ENCODE assay signal across 8 cellular contexts in the genomic region with DNA sequence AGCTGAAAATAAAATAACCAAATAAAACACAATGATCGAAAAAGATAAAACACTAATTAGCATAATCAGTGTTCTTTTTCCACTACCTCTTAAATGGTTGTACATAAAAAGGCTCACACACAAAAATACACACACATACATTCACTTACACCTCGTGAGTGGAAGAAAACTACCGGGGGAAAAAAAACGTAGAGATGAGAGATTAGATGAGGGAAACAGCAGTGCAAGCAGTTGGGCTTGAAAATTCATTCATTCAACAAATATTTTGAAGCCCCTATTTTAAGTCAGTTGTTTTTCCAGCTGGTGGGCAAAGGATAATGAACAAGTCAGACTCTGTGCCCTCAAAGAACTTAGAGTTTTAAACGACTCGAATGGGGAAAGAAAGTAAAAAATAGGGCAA. TPM values are rescaled to one million over a fixed set of nuclear protein-coding genes. Genes with fewer than 3 reads are reported as not detected.
DNase-seq lines count a peak whose midpoint lies in the region; ATAC-seq and TF ChIP-seq lines count a peak whose summit lies in the region.

No MANE protein-coding gene starts in this region.

- peaks cover 68% of the 10 kb centered on the region for H3K79me2 ChIP-seq in OCI-LY7 (ENCODE audit: insufficient read depth, low read depth, low read length)

- H3K9me2 ChIP-seq in OCI-LY7 (ENCODE audit: insufficient read depth, low read length), result no peaks in the 10 kb centered on the region

- peaks cover 26% of the 10 kb centered on the region for H3K4me1 Mint-ChIP-seq in activated T-helper 1 cell treated with anti-CD3 and anti-CD28 coated beads, Interleukin-12 subunit alpha, Interleukin-12 subunit beta, Interleukin-2, Interleukin-4 antibody, amounts not matched to agents 30 ng/mL and 10 ng/mL and 1 ng/mL, durations not matched to agents 14 hours and 24 hours and 36 hours (ENCODE audit: low read depth)

- no peak for TF ChIP-seq POLR2A in gastrocnemius medialis (IDR thresholded peaks at IDR 0.05)

- in situ Hi-C loops in gastrocnemius medialis (cut with MboI; ENCODE audit: low sequenced_read_pairs in 4 of 4), result no loop called here

- H3K27ac ChIP-seq in OCI-LY7 (ENCODE audit: low read depth, low read length, poor library complexity, severe bottlenecking) (no peak overlapping the region), gastrocnemius medialis (peak overlapping the region; percentile 89 to 97 (median 96))

- BruUV-seq in OCI-LY7 (replicated peaks; lab: Mats Ljungman, UMichigan), result no TSS peak

- no peak overlapping the region for H3K4me3 Mint-ChIP-seq in activated T-helper 1 cell treated with anti-CD3 and anti-CD28 coated beads, Interleukin-12 subunit alpha, Interleukin-12 subunit beta, Interleukin-2, Interleukin-4 antibody, amounts not matched to agents 30 ng/mL and 10 ng/mL and 1 ng/mL, durations not matched to agents 14 hours and 24 hours and 36 hours

- peaks cover 12% of the 10 kb centered on the region; the same call in 1 of the 2 replicates for H4K20me1 ChIP-seq in OCI-LY7 (ENCODE audit: insufficient read depth, low read length)

- H3K36me3 ChIP-seq in OCI-LY7 (ENCODE audit: insufficient read depth, low read length), result peaks cover 11% of the 10 kb centered on the region
- H3K36me3 ChIP-seq in gastrocnemius medialis, result no peaks in the 10 kb centered on the region

- peak overlapping the region; percentile 92 for H3K4me2 ChIP-seq in OCI-LY7 (ENCODE audit: low read length)

- ATAC-seq in gastrocnemius medialis, result no peak

- no peak for TF ChIP-seq CTCF in OCI-LY7 (conservative IDR thresholded peaks at IDR 0.05; ENCODE audit: low read length)
- TF ChIP-seq CTCF in fibroblast of pulmonary artery (IDR thresholded peaks at IDR 0.05; ENCODE audit: low read length, missing control alignments), result no peak
- no peak for TF ChIP-seq CTCF in gastrocnemius medialis (IDR thresholded peaks at IDR 0.05 in 4 of 5, conservative IDR thresholded peaks at IDR 0.05 in 1 of 5)

- H3K4me3 ChIP-seq in GM08714 (ENCODE audit: low read length), result peak overlapping the region; percentile 90
- H3K4me3 ChIP-seq in OCI-LY7 (ENCODE audit: low read depth, low read length, poor library complexity, severe bottlenecking), result peak overlapping the region; percentile 92
- H3K4me3 ChIP-seq in fibroblast of pulmonary artery (replicated peaks; ENCODE audit: low read depth, low read length), result peak overlapping the region; percentile 73
- H3K4me3 ChIP-seq in gastrocnemius medialis, result peak overlapping the region; percentile 89 to 94 (median 91)

- peaks cover 6% of the 10 kb centered on the region for H3K36me3 Mint-ChIP-seq in activated T-helper 1 cell treated with anti-CD3 and anti-CD28 coated beads, Interleukin-12 subunit alpha, Interleukin-12 subunit beta, Interleukin-2, Interleukin-4 antibody, amounts not matched to agents 30 ng/mL and 10 ng/mL and 1 ng/mL, durations not matched to agents 14 hours and 24 hours and 36 hours (ENCODE audit: low read depth)

- no peak overlapping the region for H2AFZ ChIP-seq in OCI-LY7 (ENCODE audit: low read length)

- POLR2A ChIA-PET in OCI-LY7 (lab: Charles Lee), result interaction anchor here (0.6 to 1.3 kb wide), 7 partner anchors 18 to 1557 kb away, joined by 3 to 5 read pairs (median 4); no protein-coding TSS in a partner anchor

- CTCF ChIA-PET in OCI-LY7 (lab: Charles Lee; ENCODE audit: unreplicated experiment), result no interaction called here

- H3K4me1 ChIP-seq in OCI-LY7 (ENCODE audit: insufficient read depth, low read length, poor library complexity, severe bottlenecking) (peaks cover 24% of the 10 kb centered on the region), gastrocnemius medialis (peaks cover 30 to 41% of the 10 kb centered on the region in 2 donors)

- no peaks in the 10 kb centered on the region for H3K9me3 Mint-ChIP-seq in activated T-helper 1 cell treated with anti-CD3 and anti-CD28 coated beads, Interleukin-12 subunit alpha, Interleukin-12 subunit beta, Interleukin-2, Interleukin-4 antibody, amounts not matched to agents 30 ng/mL and 10 ng/mL and 1 ng/mL, durations not matched to agents 14 hours and 24 hours and 36 hours

- H3K9me3 ChIP-seq in OCI-LY7 (ENCODE audit: low read length) (no peaks in the 10 kb centered on the region), gastrocnemius medialis (no peaks in the 10 kb centered on the region)

- DNase-seq in OCI-LY7 (ENCODE audit: low spot score), result no peak
- no peak for DNase-seq in fibroblast of pulmonary artery (ENCODE audit: low read depth)
- no peak for DNase-seq in gastrocnemius medialis
- DNase-seq in globus pallidus (ENCODE audit: low spot score), result no peak
- no peak for DNase-seq in stimulated activated CD4-positive, alpha-beta T cell treated with anti-CD3 and anti-CD28 coated beads, Interleukin-1b, Interleukin-23, amount 100 ng/mL, for 48 hours
- DNase-seq in RPMI8226, result no peak
- no peak for DNase-seq in activated T-helper 1 cell treated with anti-CD3 and anti-CD28 coated beads, Interleukin-12 subunit alpha, Interleukin-12 subunit beta, Interleukin-2, Interleukin-4 antibody, amounts not matched to agents 30 ng/mL and 10 ng/mL and 1 ng/mL, durations not matched to agents 14 hours and 24 hours and 36 hours (ENCODE audit: low spot score)

- intact Hi-C loops in OCI-LY7 (cut with micrococcal nuclease; ENCODE audit: unreplicated experiment), result loop anchor here (5.0 to 10.0 kb wide), 4 partner anchors 600 to 1620 kb away; a partner anchor contains a TSS
- intact Hi-C loops in gastrocnemius medialis (cut with DNase I; ENCODE audit: low total_unique reads), result loop anchor here (5.0 kb wide), 1 partner anchor 1407 kb away; a partner anchor contains a TSS
- intact Hi-C loops in activated T-helper 1 cell treated with anti-CD3 and anti-CD28 coated beads, Interleukin-12 subunit alpha, Interleukin-12 subunit beta, Interleukin-2, Interleukin-4 antibody, amounts not matched to agents 30 ng/mL and 10 ng/mL and 1 ng/mL, durations not matched to agents 14 hours and 24 hours and 36 hours (cut with micrococcal nuclease), result loop anchor here (2.0 to 10.0 kb wide), 5 partner anchors 14 to 1620 kb away; a partner anchor contains a TSS

- no peak overlapping the region for H3K27ac Mint-ChIP-seq in activated T-helper 1 cell treated with anti-CD3 and anti-CD28 coated beads, Interleukin-12 subunit alpha, Interleukin-12 subunit beta, Interleukin-2, Interleukin-4 antibody, amounts not matched to agents 30 ng/mL and 10 ng/mL and 1 ng/mL, durations not matched to agents 14 hours and 24 hours and 36 hours

- no peaks in the 10 kb centered on the region for H3K27me3 ChIP-seq in gastrocnemius medialis

- no peaks in the 10 kb centered on the region for H3K27me3 Mint-ChIP-seq in activated T-helper 1 cell treated with anti-CD3 and anti-CD28 coated beads, Interleukin-12 subunit alpha, Interleukin-12 subunit beta, Interleukin-2, Interleukin-4 antibody, amounts not matched to agents 30 ng/mL and 10 ng/mL and 1 ng/mL, durations not matched to agents 14 hours and 24 hours and 36 hours (ENCODE audit: insufficient read depth)

RNA-seq across cellular contexts. Expression of a gene that starts 1.0 kb away (rescaled TPM):
- total RNA-seq in OCI-LY7 (2014; rRNA removed; shearing (Covaris generic)), result 30.2 and 46.5 TPM in 2 replicates
- 46.9 and 47.1 TPM in 2 replicates for total RNA-seq in OCI-LY7 (2022)
- 10 to 100 TPM in 2 of 4 donors, 1 to 10 TPM in 2; 8.1 to 17.7 (median 12.2) TPM for total RNA-seq in gastrocnemius medialis
- total RNA-seq in activated T-helper 1 cell treated with anti-CD3 and anti-CD28 coated beads, Interleukin-12 subunit alpha, Interleukin-12 subunit beta, Interleukin-2, Interleukin-4 antibody, amounts not matched to agents 30 ng/mL and 10 ng/mL and 1 ng/mL, durations not matched to agents 14 hours and 24 hours and 36 hours, result 24.4 and 25.1 TPM in 2 replicates

RNA-seq across cellular contexts. Expression of a gene that starts 1.4 kb away (rescaled TPM):
- total RNA-seq in OCI-LY7 (2014; rRNA removed; shearing (Covaris generic)), result 17.4 and 26.7 TPM in 2 replicates
- total RNA-seq in OCI-LY7 (2022) (51.7 and 54.9 TPM in 2 replicates), gastrocnemius medialis (10 to 100 TPM; 23.2 to 30.0 (median 27.4) TPM)
- total RNA-seq in activated T-helper 1 cell treated with anti-CD3 and anti-CD28 coated beads, Interleukin-12 subunit alpha, Interleukin-12 subunit beta, Interleukin-2, Interleukin-4 antibody, amounts not matched to agents 30 ng/mL and 10 ng/mL and 1 ng/mL, durations not matched to agents 14 hours and 24 hours and 36 hours, result 86.4 and 86.9 TPM in 2 replicates

RNA-seq across cellular contexts. Expression of a gene that starts 53.6 kb away (rescaled TPM):
- total RNA-seq in OCI-LY7 (2014; rRNA removed; shearing (Covaris generic)), result not detected in 2 replicates
- total RNA-seq in OCI-LY7 (2022), result not detected in 2 replicates
- total RNA-seq in gastrocnemius medialis, result not detected
- total RNA-seq in activated T-helper 1 cell treated with anti-CD3 and anti-CD28 coated beads, Interleukin-12 subunit alpha, Interleukin-12 subunit beta, Interleukin-2, Interleukin-4 antibody, amounts not matched to agents 30 ng/mL and 10 ng/mL and 1 ng/mL, durations not matched to agents 14 hours and 24 hours and 36 hours, result not detected in 2 replicates
